Comparison of ENCODE assay signal across 29 cellular contexts in genomic region chr11:69241075-69241740, GRCh38. TPM values are rescaled to one million over a fixed set of nuclear protein-coding genes. Genes with fewer than 3 reads are reported as not detected.
DNase-seq lines count a peak whose midpoint lies in the region; ATAC-seq and TF ChIP-seq lines count a peak whose summit lies in the region.
"Had no signal": no experiment of that assay in that cellular context is flagged by ENCODE, and none has a peak within 500 bp of the region (broad histone marks: within the 10 kb centered on the region; RNA-seq: fewer than 3 reads in every experiment).

No MANE protein-coding gene starts in this region.

- H3K4me1 Mint-ChIP-seq in neural crest cell, result peaks cover 13% of the 10 kb centered on the region
- H3K4me1 Mint-ChIP-seq in T-helper 2 cell treated with Interferon-gamma antibody and Interleukin-4, amounts not matched to agents 5 μg/mL and 100 μg/mL, for 36 hours (ENCODE audit: low read depth), result peaks cover 8% of the 10 kb centered on the region

- no peak for ATAC-seq in GM21717 (IDR thresholded peaks at IDR 0.05; ENCODE audit: unreplicated experiment)
- ATAC-seq: gastrocnemius medialis, HepG2 had no signal

- H3K9me3 Mint-ChIP-seq in neural crest cell, result peaks cover 3% of the 10 kb centered on the region
- H3K9me3 Mint-ChIP-seq in T-helper 2 cell treated with Interferon-gamma antibody and Interleukin-4, amounts not matched to agents 5 μg/mL and 100 μg/mL, for 36 hours, result no peaks in the 10 kb centered on the region

- H3K4me3 Mint-ChIP-seq in neural crest cell, result no peak overlapping the region
- no peak overlapping the region for H3K4me3 Mint-ChIP-seq in T-helper 2 cell treated with Interferon-gamma antibody and Interleukin-4, amounts not matched to agents 5 μg/mL and 100 μg/mL, for 36 hours
- H3K4me3 Mint-ChIP-seq: B cell; mesothelial cell of epicardium; nephron; stimulated activated naive CD8-positive, alpha-beta T cell treated with anti-CD3 and anti-CD28 coated beads, Interleukin-15, Interleukin-2, amounts not matched to agents 100 ng/mL and 50 ng/mL, for 24 hours had no signal

- peaks cover 3% of the 10 kb centered on the region for H3K27me3 Mint-ChIP-seq in neural crest cell (ENCODE audit: low read depth)
- peaks cover 5% of the 10 kb centered on the region for H3K27me3 Mint-ChIP-seq in T-helper 2 cell treated with Interferon-gamma antibody and Interleukin-4, amounts not matched to agents 5 μg/mL and 100 μg/mL, for 36 hours (ENCODE audit: low read depth)

- H3K9me3 ChIP-seq in HEK293 (ENCODE audit: control insufficient read depth, insufficient read depth, low read depth, low read length) (no peaks in the 10 kb centered on the region), uterus (no peaks in the 10 kb centered on the region)
- H3K9me3 ChIP-seq: gastrocnemius medialis, prostate gland, transverse colon had no signal

- H3K27ac ChIP-seq in HEK293 (ENCODE audit: extremely low read depth, low read depth, low read length) (no peak overlapping the region), uterus (no peak overlapping the region)
- H3K27ac ChIP-seq: 22Rv1, gastrocnemius medialis, prostate gland, RWPE1, skin epidermis, transverse colon had no signal

- TF ChIP-seq POLR2A in uterus (IDR thresholded peaks at IDR 0.05), result no peak

- CTCF ChIA-PET in HEK293 (lab: Yijun Ruan, JAX), result interaction anchor here (0.7 to 1.3 kb wide), 3 partner anchors 110 to 403 kb away, joined by 3 to 7 read pairs (median 3); no protein-coding TSS in a partner anchor

- no peaks in the 10 kb centered on the region for H3K4me1 ChIP-seq in HEK293 (ENCODE audit: control insufficient read depth, insufficient read depth, low read length)
- H3K4me1 ChIP-seq in uterus, result no peaks in the 10 kb centered on the region
- H3K4me1 ChIP-seq: gastrocnemius medialis, prostate gland, transverse colon had no signal

- peak overlapping the region; percentile 51 for H3K27ac Mint-ChIP-seq in neural crest cell (ENCODE audit: unreplicated experiment)
- no peak overlapping the region for H3K27ac Mint-ChIP-seq in T-helper 2 cell treated with Interferon-gamma antibody and Interleukin-4, amounts not matched to agents 5 μg/mL and 100 μg/mL, for 36 hours
- H3K27ac Mint-ChIP-seq: B cell, mesothelial cell of epicardium had no signal

- POLR2A ChIA-PET in HEK293 (lab: Yijun Ruan, JAX), result no interaction called here

- no peaks in the 10 kb centered on the region for H3K36me3 ChIP-seq in HEK293 (ENCODE audit: control insufficient read depth in 2 of 2, insufficient read depth in 1 of 2, low read length in 2 of 2)
- H3K36me3 ChIP-seq in uterus, result no peaks in the 10 kb centered on the region
- H3K36me3 ChIP-seq: gastrocnemius medialis, prostate gland, transverse colon had no signal

- peak; percentile 20 for DNase-seq in DMS 273 (lab: John Stamatoyannopoulos, UW; ENCODE audit: unreplicated experiment)
- no peak for DNase-seq in DMS 273 treated with DMSO at 0.1 percent for 48 hours (lab: John Stamatoyannopoulos, UW)
- DNase-seq in ecto neural progenitor cell (ENCODE audit: low spot score), result peak; percentile 27
- no peak for DNase-seq in neural crest cell (ENCODE audit: low read depth, low spot score)
- DNase-seq in T-helper 2 cell treated with Interferon-gamma antibody and Interleukin-4, amounts not matched to agents 5 μg/mL and 100 μg/mL, for 36 hours (ENCODE audit: low spot score), result no peak
- DNase-seq in uterus, result no peak
- DNase-seq: activated effector memory CD4-positive, alpha-beta T cell treated with anti-CD3 and anti-CD28 coated beads, Interleukin-2, amount 50 U/mL, for 16 hours; amniotic stem cell; central memory CD4-positive, alpha-beta T cell; DND-41; gastrocnemius medialis; hypothalamus; kidney glomerular epithelial cell; NCI-H1436 treated with DMSO at 0.1 percent for 48 hours; NCI-H524; stimulated activated CD4-positive, alpha-beta T cell treated with anti-CD3 and anti-CD28 coated beads, Interleukin-4, amount 100 ng/mL, for 24 hours; T-helper 9 cell had no signal

- intact Hi-C loops in uterus (cut with DNase I; ENCODE audit: low total_unique reads), result no loop called here

- H3K27me3 ChIP-seq in uterus, result no peaks in the 10 kb centered on the region
- H3K27me3 ChIP-seq: transverse colon had no signal

- no peak overlapping the region for H3K4me3 ChIP-seq in HEK293 (ENCODE audit: low read depth, low read length)
- no peak overlapping the region for H3K4me3 ChIP-seq in uterus
- H3K4me3 ChIP-seq: gastrocnemius medialis, prostate gland, skin epidermis, transverse colon had no signal

- no peak for TF ChIP-seq CTCF in HEK293 (tag by site-specific recombination; IDR thresholded peaks at IDR 0.05)
- no peak for TF ChIP-seq CTCF in neural crest cell (conservative IDR thresholded peaks at IDR 0.05)
- TF ChIP-seq CTCF in uterus (IDR thresholded peaks at IDR 0.05), result no peak

- no peaks in the 10 kb centered on the region for H3K36me3 Mint-ChIP-seq in neural crest cell (ENCODE audit: low read depth)
- peaks cover 1% of the 10 kb centered on the region for H3K36me3 Mint-ChIP-seq in T-helper 2 cell treated with Interferon-gamma antibody and Interleukin-4, amounts not matched to agents 5 μg/mL and 100 μg/mL, for 36 hours (ENCODE audit: low read depth)
- H3K36me3 Mint-ChIP-seq: mesothelial cell of epicardium had no signal

TF ChIP-seq in HEK293, 187 proteins besides CTCF, POLR2A, EP300 and RAD21:
- TF ChIP-seq EGR2 (tag by site-specific recombination; IDR thresholded peaks at IDR 0.05; ENCODE audit: low read depth) (peak; percentile 91), ZFHX2 (tag by site-specific recombination; conservative IDR thresholded peaks at IDR 0.05) (peak; percentile 84), MYNN (tag by site-specific recombination; IDR thresholded peaks at IDR 0.05; ENCODE audit: borderline replicate concordance) (no peak)

RNA-seq across cellular contexts. Expression of gene MYEOV, which starts 52.7 kb away (rescaled TPM):
- total RNA-seq in neural crest cell (0.16 and 0.35 TPM in 2 replicates), uterus (1 to 10 TPM in 1 of 4 donors, under 1 TPM in 1, not detected in 2; 0.35 to 1.4 TPM)
- total RNA-seq: B cell had no signal

Comparison
In these comparisons a context has a peak if more than half of its experiments do, and no peak if none do; other contexts are left out.
1. DNase-seq: peak in DMS 273 (single experiment) and ecto neural progenitor cell (single experiment); none in DMS 273 treated with DMSO at 0.1 percent for 48 hours (single experiment), neural crest cell (single experiment), T-helper 2 cell treated with Interferon-gamma antibody and Interleukin-4, amounts not matched to agents 5 μg/mL and 100 μg/mL, for 36 hours (single experiment) and uterus (0 of 2).